ENCODE assay signal across 20 cellular contexts in genomic region chr9:1959347-1959746, GRCh38.
"Had no signal": no experiment of that assay in that cellular context is flagged by ENCODE, and none has a peak within 500 bp of the region (broad histone marks: within the 10 kb centered on the region; RNA-seq: fewer than 3 reads in every experiment).

No MANE protein-coding gene starts in this region.

- H3K27ac ChIP-seq: pancreas, suprapubic skin, thyroid gland, upper lobe of left lung, vagina had no signal

- H3K4me3 Mint-ChIP-seq: natural killer cell treated with Interleukin-12 subunit alpha and Interleukin-12 subunit beta and Interleukin-15 and Interleukin-18, amount 100 ng/mL, for 72 hours had no signal

- DNase-seq: cortex of kidney; effector memory CD4-positive, alpha-beta T cell; left colon; left ventricle myocardium superior; mesenchymal stem cell; midbrain; occipital lobe; pancreas; right cardiac atrium; small intestine; stimulated activated CD4-positive, alpha-beta T cell treated with anti-CD3 and anti-CD28 coated beads, Interleukin-12 subunit alpha, Interleukin-12 subunit beta, amount 100 ng/mL, for 4 hours; stimulated activated naive CD8-positive, alpha-beta T cell treated with anti-CD3 and anti-CD28 coated beads, Interleukin-15, Interleukin-2, amounts not matched to agents 100 U/mL and 50 U/mL, for 24 hours; thyroid gland; upper lobe of left lung had no signal

- H3K36me3 Mint-ChIP-seq: natural killer cell treated with Interleukin-12 subunit alpha and Interleukin-12 subunit beta and Interleukin-15 and Interleukin-18, amount 100 ng/mL, for 72 hours had no signal

- H3K27ac Mint-ChIP-seq: natural killer cell treated with Interleukin-12 subunit alpha and Interleukin-12 subunit beta and Interleukin-15 and Interleukin-18, amount 100 ng/mL, for 72 hours; progenitor cell of endocrine pancreas had no signal

- H3K4me3 ChIP-seq: lung, pancreas, suprapubic skin, thyroid gland, upper lobe of left lung, vagina had no signal

- H3K9me3 Mint-ChIP-seq: natural killer cell treated with Interleukin-12 subunit alpha and Interleukin-12 subunit beta and Interleukin-15 and Interleukin-18, amount 100 ng/mL, for 72 hours had no signal

- H3K27me3 ChIP-seq: pancreas, suprapubic skin, thyroid gland, upper lobe of left lung, vagina had no signal

- ATAC-seq: esophagus mucosa; left colon; left ventricle myocardium superior; pancreas; right cardiac atrium; stimulated activated naive CD8-positive, alpha-beta T cell treated with anti-CD3 and anti-CD28 coated beads, Interleukin-15, Interleukin-2, amounts not matched to agents 100 U/mL and 50 U/mL, for 24 hours had no signal
